Comparison of ENCODE assay signal across 30 cellular contexts in the genomic region with DNA sequence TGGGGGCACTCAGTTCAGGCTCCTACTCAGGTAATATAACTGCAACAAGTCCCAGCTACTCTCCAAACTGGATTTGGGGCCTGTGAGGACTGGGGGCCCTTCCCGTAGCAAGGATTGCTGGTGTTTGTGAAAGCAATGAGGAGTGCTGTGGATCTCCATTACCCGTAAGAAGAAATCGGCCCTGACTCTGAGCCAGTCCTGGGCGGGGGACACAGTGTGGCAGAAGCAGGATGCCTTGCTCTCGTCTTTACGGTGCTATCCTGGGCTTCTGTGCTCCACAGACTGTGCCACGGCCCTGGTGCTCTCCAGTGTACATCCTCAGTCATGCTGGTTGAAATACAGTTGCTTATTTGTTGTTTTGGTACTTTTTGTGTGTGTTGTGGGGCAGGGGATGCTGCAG.
"Had no signal": no experiment of that assay in that cellular context is flagged by ENCODE, and none has a peak within 500 bp of the region (broad histone marks: within the 10 kb centered on the region; RNA-seq: fewer than 3 reads in every experiment).

No MANE protein-coding gene starts in this region.

- H3K36me3 Mint-ChIP-seq: T-cell had no signal

- H3K4me3 ChIP-seq: MG63, SK-N-MC had no signal

- H3K4me3 Mint-ChIP-seq: activated B cell treated with CpG ODN at 0.5 μM for 24 hours; activated CD4-positive, alpha-beta memory T cell treated with anti-CD3 and anti-CD28 coated beads for 36 hours; activated CD4-positive, alpha-beta T cell treated with anti-CD3 and anti-CD28 coated beads, Interleukin-2, amount 10 ng/mL, durations not matched to agents 7 days and 5 days; activated naive CD4-positive, alpha-beta T cell treated with anti-CD3 and anti-CD28 coated beads for 36 hours; activated naive CD8-positive, alpha-beta T cell; activated T-helper 17 cell treated with anti-CD3 and anti-CD28 coated beads, Interleukin-2, amount 50 U/mL, for 72 hours; brain; T-cell had no signal

- H3K36me3 ChIP-seq: MG63 had no signal

- DNase-seq: activated B cell treated with CpG ODN at 0.5 μM for 24 hours; activated CD4-positive, alpha-beta memory T cell treated with anti-CD3 and anti-CD28 coated beads for 36 hours; activated CD4-positive, alpha-beta T cell treated with anti-CD3 and anti-CD28 coated beads, Interleukin-2, amount 10 ng/mL, durations not matched to agents 7 days and 5 days; activated gamma-delta T cell; activated naive CD4-positive, alpha-beta T cell treated with anti-CD3 and anti-CD28 coated beads for 36 hours; activated T-cell treated with anti-CD3 and anti-CD28 coated beads, Interleukin-2, amount 50 U/mL, for 48 hours; amygdala; MG63; MV-4-11; NCI-H1092 treated with DMSO at 0.1 percent for 48 hours; NCI-H1417 treated with DMSO at 0.1 percent for 48 hours; NCI-H1694; NCI-H2029; NCI-H2107; NCI-H2171 treated with DMSO at 0.1 percent for 48 hours; NCI-H226; NCI-H526 treated with DMSO at 0.1 percent for 48 hours; NCI-H82; NK-92 treated with Interleukin-12 subunit alpha and Interleukin-12 subunit beta, amount 100 ng/mL, for 24 hours; OCI-M1; RPMI8226; T-helper 2 cell; T1000 had no signal

- ATAC-seq: activated T-helper 17 cell treated with anti-CD3 and anti-CD28 coated beads, Interleukin-2, amount 50 U/mL, for 72 hours; Panc1; Right ventricle myocardium inferior; T-cell had no signal

- H3K27ac ChIP-seq: SK-N-MC had no signal

- H3K27me3 ChIP-seq: MG63 had no signal

- H3K4me1 Mint-ChIP-seq: activated B cell treated with CpG ODN at 0.5 μM for 24 hours; activated CD4-positive, alpha-beta T cell treated with anti-CD3 and anti-CD28 coated beads, Interleukin-2, amount 10 ng/mL, durations not matched to agents 7 days and 5 days; activated T-helper 17 cell treated with anti-CD3 and anti-CD28 coated beads, Interleukin-2, amount 50 U/mL, for 72 hours had no signal

- H3K27ac Mint-ChIP-seq: activated B cell treated with CpG ODN at 0.5 μM for 24 hours; activated CD4-positive, alpha-beta memory T cell treated with anti-CD3 and anti-CD28 coated beads for 36 hours; activated CD4-positive, alpha-beta T cell treated with anti-CD3 and anti-CD28 coated beads, Interleukin-2, amount 10 ng/mL, durations not matched to agents 7 days and 5 days; activated naive CD4-positive, alpha-beta T cell treated with anti-CD3 and anti-CD28 coated beads for 36 hours; activated naive CD8-positive, alpha-beta T cell; activated T-helper 17 cell treated with anti-CD3 and anti-CD28 coated beads, Interleukin-2, amount 50 U/mL, for 72 hours; brain; T-cell had no signal
